1 cellular context compared by ENCODE assay signal in genomic region chr11:111566324-111566723, GRCh38.
TF ChIP-seq lines count a peak whose summit lies in the region.

No MANE protein-coding gene starts in this region.

TF ChIP-seq in H1, 55 proteins besides CTCF, POLR2A, EP300 and RAD21:
- TF ChIP-seq HDAC6 (IDR thresholded peaks at IDR 0.05; ENCODE audit: low read depth, low read length) (no peak), BRCA1 (IDR thresholded peaks at IDR 0.05; ENCODE audit: low read depth, low read length) (no peak), YY1 (IDR thresholded peaks at IDR 0.05; ENCODE audit: low read depth, low read length) (no peak), POU5F1 (IDR thresholded peaks at IDR 0.05; ENCODE audit: low read depth, low read length) (no peak), TBP (IDR thresholded peaks at IDR 0.05; ENCODE audit: low read depth, low read length) (no peak)
